Comparison of ENCODE assay signal across 13 cellular contexts in the genomic region with DNA sequence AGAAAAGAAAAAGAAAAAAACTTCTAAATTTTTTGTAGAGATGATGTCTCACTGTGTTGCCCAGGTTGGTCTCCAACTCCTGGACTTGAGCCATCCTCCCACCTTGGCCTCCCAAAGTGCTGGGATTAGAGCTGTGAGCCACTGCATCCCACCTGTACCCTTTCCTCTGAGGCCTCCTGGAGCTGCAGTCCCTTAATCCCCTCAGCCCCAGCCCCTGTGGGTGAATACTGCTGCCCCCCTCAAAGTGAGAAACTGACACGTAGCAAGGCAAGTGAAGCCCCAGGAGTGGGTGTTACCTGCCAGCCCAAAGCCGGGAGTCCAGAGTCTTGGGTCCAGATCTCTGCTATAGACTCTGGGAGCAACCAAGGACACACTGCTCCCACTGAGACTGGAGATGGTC. TPM values are rescaled to one million over a fixed set of nuclear protein-coding genes. Genes with fewer than 3 reads are reported as not detected.
"Had no signal": no experiment of that assay in that cellular context is flagged by ENCODE, and none has a peak within 500 bp of the region (broad histone marks: within the 10 kb centered on the region; RNA-seq: fewer than 3 reads in every experiment).

No MANE protein-coding gene starts in this region.

RNA-seq across cellular contexts. Expression of a gene that starts 26.2 kb away (rescaled TPM):
- total RNA-seq: activated CD4-positive, alpha-beta memory T cell treated with anti-CD3 and anti-CD28 coated beads for 36 hours; activated naive CD4-positive, alpha-beta T cell treated with anti-CD3 and anti-CD28 coated beads for 36 hours; activated naive CD8-positive, alpha-beta T cell treated with anti-CD3 and anti-CD28 coated beads for 36 hours; astrocyte; chondrocyte; fibroblast of lung; fibroblast of villous mesenchyme; gastroesophageal sphincter; hepatocyte; left cardiac atrium; mucosa of gallbladder; osteocyte; subcutaneous adipose tissue had no signal
- polyA plus RNA-seq: fibroblast of lung had no signal
